ENCODE assay signal across 30 cellular contexts in genomic region chr5:43561346-43561745, GRCh38.
"Had no signal": no experiment of that assay in that cellular context is flagged by ENCODE, and none has a peak within 500 bp of the region (broad histone marks: within the 10 kb centered on the region; RNA-seq: fewer than 3 reads in every experiment).

No MANE protein-coding gene starts in this region.

- H3K4me3 ChIP-seq: breast epithelium, esophagus muscularis mucosa, heart left ventricle, psoas muscle, spleen, tibial nerve had no signal

- H3K36me3 ChIP-seq: breast epithelium, esophagus muscularis mucosa, heart left ventricle, spleen, tibial nerve had no signal

- FAIRE-seq: colon, kidney, TTC549 had no signal

- DNase-seq: activated CD4-positive, alpha-beta T cell treated with anti-CD3 and anti-CD28 coated beads for 48 hours; activated CD4-positive, alpha-beta T cell treated with anti-CD3 and anti-CD28 coated beads, Interleukin-2, amount 50 U/mL, for 48 hours; activated CD8-positive, alpha-beta memory T cell treated with anti-CD3 and anti-CD28 coated beads, Interleukin-2, amount 50 U/mL, for 4 hours; activated gamma-delta T cell; activated naive CD4-positive, alpha-beta T cell treated with anti-CD3 and anti-CD28 coated beads, Interleukin-2, amount 10 ng/mL, durations not matched to agents 7 days and 5 days; activated naive CD8-positive, alpha-beta T cell treated with anti-CD3 and anti-CD28 coated beads, Interleukin-2, amount 10 ng/mL, durations not matched to agents 7 days and 5 days; activated T-cell treated with anti-CD3 and anti-CD28 coated beads, Interleukin-2, amount 50 U/mL, for 24 hours; amniotic stem cell; dermis blood vessel endothelial cell; effector CD4-positive, alpha-beta T cell; heart left ventricle; hypothalamus; immature natural killer cell; kidney; left colon; mammary epithelial cell; naive thymus-derived CD4-positive, alpha-beta T cell; nucleus accumbens; psoas muscle; spleen; stimulated activated naive CD4-positive, alpha-beta T cell; T-helper 9 cell; WERI-Rb-1 had no signal

- H2AFZ ChIP-seq: parathyroid adenoma had no signal

- H3K4me1 ChIP-seq: breast epithelium, parathyroid adenoma had no signal

- H3K27me3 ChIP-seq: breast epithelium, esophagus muscularis mucosa, spleen, tibial nerve had no signal

- H3K27ac ChIP-seq: breast epithelium, esophagus muscularis mucosa, heart left ventricle, parathyroid adenoma, psoas muscle, spleen, tibial nerve, WERI-Rb-1 had no signal

- H3K79me2 ChIP-seq: parathyroid adenoma had no signal

- ATAC-seq: activated CD4-positive, CD25-positive, alpha-beta regulatory T cell treated with anti-CD3 and anti-CD28 coated beads, Interleukin-2, amount 50 U/mL, for 24 hours; heart left ventricle; left colon; naive thymus-derived CD4-positive, alpha-beta T cell; psoas muscle had no signal

- H3K9ac ChIP-seq: parathyroid adenoma had no signal

- H3K9me3 ChIP-seq: breast epithelium, esophagus muscularis mucosa, heart left ventricle, psoas muscle, spleen, tibial nerve had no signal
